ENCODE assay signal across 2 cellular contexts in genomic region chr2:30293303-30293912, GRCh38.
TF ChIP-seq lines count a peak whose summit lies in the region.

No MANE protein-coding gene starts in this region.

TF ChIP-seq in A549, 52 proteins besides CTCF, POLR2A, EP300 and RAD21 (continued from another document):
- TF ChIP-seq RFX5 (IDR thresholded peaks at IDR 0.05) (0 out of 2 replicates have a peak, but pooled peaks have one; percentile 39), ATOH8 (CRISPR knock-in tag; IDR thresholded peaks at IDR 0.05; ENCODE audit: low read depth) (no peak), HDAC2 (IDR thresholded peaks at IDR 0.05) (no peak), MAX (IDR thresholded peaks at IDR 0.05) (peak; percentile 67), JUN (IDR thresholded peaks at IDR 0.05) (peak in 1 of 2 experiments; percentile 79; a peak in 3 of 5 replicates), KDM1A (IDR thresholded peaks at IDR 0.05; ENCODE audit: low read depth) (no peak), BHLHE40 (IDR thresholded peaks at IDR 0.05; ENCODE audit: low read depth, low read length) (no peak), RCOR1 (IDR thresholded peaks at IDR 0.05; ENCODE audit: low read depth, low read length) (no peak), MAZ (IDR thresholded peaks at IDR 0.05; ENCODE audit: borderline replicate concordance, low read depth, low read length) (no peak), HOXA7 (CRISPR knock-in tag; IDR thresholded peaks at IDR 0.05) (no peak), PBX3 (IDR thresholded peaks at IDR 0.05) (no peak), FOXS1 (CRISPR knock-in tag; IDR thresholded peaks at IDR 0.05) (no peak), HEYL (CRISPR knock-in tag; IDR thresholded peaks at IDR 0.05) (no peak), KDM5A (IDR thresholded peaks at IDR 0.05) (no peak), NFE2L2 (conservative IDR thresholded peaks at IDR 0.05; ENCODE audit: low read length) (no peak), HOXB5 (CRISPR knock-in tag; IDR thresholded peaks at IDR 0.05) (no peak), USF2 (IDR thresholded peaks at IDR 0.05) (no peak), TFCP2L1 (CRISPR knock-in tag; IDR thresholded peaks at IDR 0.05) (no peak), TP53 (CRISPR knock-in tag; IDR thresholded peaks at IDR 0.05) (no peak), CBX8 (IDR thresholded peaks at IDR 0.05) (no peak), NR3C1 (IDR thresholded peaks at IDR 0.05) (no peak), GATA3 (IDR thresholded peaks at IDR 0.05; ENCODE audit: borderline replicate concordance) (peak; percentile 87), ZNF302 (CRISPR knock-in tag; IDR thresholded peaks at IDR 0.05) (no peak), SMC3 (IDR thresholded peaks at IDR 0.05) (peak; percentile 20; the same call in 1 of the 3 replicates), MAFK (IDR thresholded peaks at IDR 0.05; ENCODE audit: partially characterized antibody) (peak; percentile 73), ZSCAN20 (CRISPR knock-in tag; IDR thresholded peaks at IDR 0.05) (no peak), ZFP36 (IDR thresholded peaks at IDR 0.05; ENCODE audit: borderline replicate concordance, partially characterized antibody) (no peak)

TF ChIP-seq in HEK293, 187 proteins besides CTCF, POLR2A, EP300 and RAD21 (continued from another document):
- TF ChIP-seq ZNF398 (tag by site-specific recombination; IDR thresholded peaks at IDR 0.05): peak; percentile 50
- TF ChIP-seq ZNF558 (tag by site-specific recombination; IDR thresholded peaks at IDR 0.05): no peak
- no peak for TF ChIP-seq ZNF223 (tag by site-specific recombination; IDR thresholded peaks at IDR 0.05)
- TF ChIP-seq ZSCAN18 (tag by site-specific recombination; IDR thresholded peaks at IDR 0.05): no peak
- TF ChIP-seq ZNF174 (tag by site-specific recombination; IDR thresholded peaks at IDR 0.05): no peak
- TF ChIP-seq REST (tag by site-specific recombination; IDR thresholded peaks at IDR 0.05): no peak
- no peak for TF ChIP-seq ZNF416 (tag by site-specific recombination; IDR thresholded peaks at IDR 0.05)
- no peak for TF ChIP-seq ZBTB17 (tag by site-specific recombination; IDR thresholded peaks at IDR 0.05)
- no peak for TF ChIP-seq ZNF639 (tag by site-specific recombination; IDR thresholded peaks at IDR 0.05)
- TF ChIP-seq ZNF529 (tag by site-specific recombination; IDR thresholded peaks at IDR 0.05; ENCODE audit: insufficient replicate concordance): no peak
- no peak for TF ChIP-seq ZBTB11 (tag by site-specific recombination; conservative IDR thresholded peaks at IDR 0.05; ENCODE audit: low read depth)
- TF ChIP-seq ZNF473 (tag by site-specific recombination; IDR thresholded peaks at IDR 0.05): no peak
- TF ChIP-seq ZFHX2 (tag by site-specific recombination; conservative IDR thresholded peaks at IDR 0.05): peak; percentile 63
- no peak for TF ChIP-seq GFI1B (tag by site-specific recombination; IDR thresholded peaks at IDR 0.05)
- peak; percentile 41 for TF ChIP-seq SCRT2 (tag by site-specific recombination; IDR thresholded peaks at IDR 0.05)
- no peak for TF ChIP-seq MYNN (tag by site-specific recombination; IDR thresholded peaks at IDR 0.05; ENCODE audit: borderline replicate concordance)
- TF ChIP-seq ZNF76 (tag by site-specific recombination; IDR thresholded peaks at IDR 0.05; ENCODE audit: borderline replicate concordance, low read depth): no peak
- no peak for TF ChIP-seq YY2 (tag by site-specific recombination; IDR thresholded peaks at IDR 0.05)
- TF ChIP-seq ZNF610 (tag by site-specific recombination; IDR thresholded peaks at IDR 0.05; ENCODE audit: borderline replicate concordance): no peak
- no peak for TF ChIP-seq ZNF785 (tag by site-specific recombination; IDR thresholded peaks at IDR 0.05)
- TF ChIP-seq KLF7 (tag by site-specific recombination; IDR thresholded peaks at IDR 0.05; ENCODE audit: borderline replicate concordance): no peak
- TF ChIP-seq EGR2 (tag by site-specific recombination; IDR thresholded peaks at IDR 0.05; ENCODE audit: low read depth): peak; percentile 52
TF ChIP-seq in HEK293: peak in this region for 5.
